16 cellular contexts compared by ENCODE assay signal in the genomic region with DNA sequence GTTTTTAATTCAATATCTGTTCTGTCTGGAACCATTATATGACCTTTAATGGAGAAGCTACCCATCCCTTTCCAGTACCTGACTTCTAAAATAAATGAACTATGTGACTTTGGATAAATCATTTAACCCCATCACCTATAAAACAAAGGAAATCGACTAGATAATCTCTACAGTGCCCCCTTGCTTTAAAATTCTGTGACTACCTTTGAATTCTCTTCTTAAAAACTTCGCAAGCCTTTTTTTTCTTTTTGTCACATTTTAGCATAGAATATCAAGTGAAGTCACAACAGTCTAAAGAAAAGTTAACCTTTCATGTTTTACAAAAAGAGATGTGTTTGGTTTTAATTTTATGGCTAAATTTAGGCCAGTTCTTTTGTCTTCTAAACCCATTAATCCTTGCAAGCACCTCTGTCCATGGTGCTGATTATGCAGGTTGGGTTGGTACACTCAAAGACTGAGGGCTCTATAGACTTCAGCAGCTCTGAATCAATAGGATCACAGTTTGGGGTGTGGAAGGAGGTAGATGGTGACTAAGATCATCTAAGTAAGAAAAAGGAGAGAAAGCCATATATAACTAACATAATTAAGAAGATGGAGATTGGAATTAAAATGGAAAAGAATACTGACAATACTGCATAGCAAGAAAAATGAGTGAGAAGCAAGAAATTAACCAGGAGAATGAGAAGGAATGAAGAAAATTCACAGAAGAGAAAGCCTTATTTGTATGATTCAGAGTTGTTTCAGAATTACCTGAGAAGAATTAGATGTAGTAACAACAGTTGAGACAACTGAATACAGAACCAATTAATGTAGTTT. TPM values are rescaled to one million over a fixed set of nuclear protein-coding genes. Genes with fewer than 3 reads are reported as not detected.
A peak's percentile ranks its signal among the peaks of the same experiment; 100 is the strongest.
DNase-seq lines count a peak whose midpoint lies in the region; ATAC-seq and TF ChIP-seq lines count a peak whose summit lies in the region.
"Had no signal": no experiment of that assay in that cellular context is flagged by ENCODE, and none has a peak within 500 bp of the region (broad histone marks: within the 10 kb centered on the region; RNA-seq: fewer than 3 reads in every experiment).

No MANE protein-coding gene starts in this region.

- POLR2A ChIA-PET in A673 (lab: Charles Lee; ENCODE audit: low non-redundant PET): no interaction called here

- intact Hi-C loops in A673 (cut with micrococcal nuclease; ENCODE audit: unreplicated experiment): no loop called here

- H3K36me3 ChIP-seq in A673 (ENCODE audit: insufficient read depth, low read length, poor library complexity, severe bottlenecking) (no peaks in the 10 kb centered on the region), H7 (replicated peaks; ENCODE audit: control insufficient read depth, insufficient read depth, low read length) (no peaks in the 10 kb centered on the region), SJCRH30 (peaks cover 68% of the 10 kb centered on the region)
- H3K36me3 ChIP-seq: thyroid gland had no signal

- H3K4me1 ChIP-seq in A673 (ENCODE audit: insufficient read depth, low read length, poor library complexity, severe bottlenecking) (no peaks in the 10 kb centered on the region), SJCRH30 (peaks cover 29% of the 10 kb centered on the region)
- H3K4me1 ChIP-seq: thyroid gland had no signal

- peaks cover 4% of the 10 kb centered on the region for H3K27me3 Mint-ChIP-seq in activated T-cell treated with anti-CD3 and anti-CD28 coated beads, Interleukin-2, amount 50 U/mL, for 24 hours
- H3K27me3 Mint-ChIP-seq: CD4-positive, alpha-beta memory T cell had no signal

- no peak overlapping the region for H3K4me3 ChIP-seq in A673 (ENCODE audit: low read depth, low read length, poor library complexity, severe bottlenecking)
- no peak overlapping the region for H3K4me3 ChIP-seq in H7 (ENCODE audit: insufficient read depth, low read depth, low read length)
- no peak overlapping the region for H3K4me3 ChIP-seq in SJCRH30
- H3K4me3 ChIP-seq in fibroblast of pulmonary artery (replicated peaks; ENCODE audit: low read depth, low read length): no peak overlapping the region
- H3K4me3 ChIP-seq: thyroid gland had no signal

- no peak for ATAC-seq in HG03108 (IDR thresholded peaks at IDR 0.05; ENCODE audit: unreplicated experiment)

- no TSS peak for BruUV-seq in A673 (replicated peaks; lab: Mats Ljungman, UMichigan)

- H3K27ac ChIP-seq in A673 (ENCODE audit: low read depth, low read length, poor library complexity, severe bottlenecking): no peak overlapping the region
- no peak overlapping the region for H3K27ac ChIP-seq in SJCRH30
- H3K27ac ChIP-seq: thyroid gland had no signal

- no peak overlapping the region for H3K4me3 Mint-ChIP-seq in activated T-cell treated with anti-CD3 and anti-CD28 coated beads, Interleukin-2, amount 50 U/mL, for 24 hours
- H3K4me3 Mint-ChIP-seq: activated naive CD4-positive, alpha-beta T cell treated with anti-CD3 and anti-CD28 coated beads, Interleukin-2, amount 50 U/mL, for 24 hours; CD4-positive, alpha-beta memory T cell; nephron had no signal

- H3K27me3 ChIP-seq in A673 (replicated peaks; ENCODE audit: insufficient read depth, low read depth, low read length, poor library complexity) (no peaks in the 10 kb centered on the region), H7 (ENCODE audit: control insufficient read depth, insufficient read depth, low read length) (no peaks in the 10 kb centered on the region), SJCRH30 (no peaks in the 10 kb centered on the region)
- H3K27me3 ChIP-seq: thyroid gland had no signal

- no peaks in the 10 kb centered on the region for H3K4me1 Mint-ChIP-seq in activated T-cell treated with anti-CD3 and anti-CD28 coated beads, Interleukin-2, amount 50 U/mL, for 24 hours (ENCODE audit: low read depth)
- H3K4me1 Mint-ChIP-seq: activated naive CD4-positive, alpha-beta T cell treated with anti-CD3 and anti-CD28 coated beads, Interleukin-2, amount 50 U/mL, for 24 hours; CD4-positive, alpha-beta memory T cell had no signal

- H3K36me3 Mint-ChIP-seq in activated T-cell treated with anti-CD3 and anti-CD28 coated beads, Interleukin-2, amount 50 U/mL, for 24 hours (ENCODE audit: low read depth): no peaks in the 10 kb centered on the region
- H3K36me3 Mint-ChIP-seq: activated naive CD4-positive, alpha-beta T cell treated with anti-CD3 and anti-CD28 coated beads, Interleukin-2, amount 50 U/mL, for 24 hours; CD4-positive, alpha-beta memory T cell had no signal

- CTCF ChIA-PET in A673 (lab: Charles Lee): no interaction called here

- no peaks in the 10 kb centered on the region for H3K9me3 ChIP-seq in A673 (ENCODE audit: low read depth, low read length, poor library complexity, severe bottlenecking)
- no peaks in the 10 kb centered on the region for H3K9me3 ChIP-seq in SJCRH30 (replicated peaks)
- H3K9me3 ChIP-seq: thyroid gland had no signal

- peak; percentile 52 for DNase-seq in A673 (ENCODE audit: low spot score)
- DNase-seq in H7: peak; percentile 7
- DNase-seq in SJCRH30: peak; percentile 41 to 70
- peak; percentile 62 for DNase-seq in fibroblast of pulmonary artery (ENCODE audit: low read depth)
- no peak for DNase-seq in activated T-cell treated with anti-CD3 and anti-CD28 coated beads for 4 hours
- DNase-seq in GOT3 (lab: John Stamatoyannopoulos, UW): no peak
- no peak for DNase-seq in activated T-cell treated with anti-CD3 and anti-CD28 coated beads, Interleukin-2, amount 50 U/mL, for 24 hours
- DNase-seq: CD4-positive, alpha-beta memory T cell; NCI-H446; stimulated activated CD4-positive, alpha-beta T cell treated with anti-CD3 and anti-CD28 coated beads, Interleukin-4, amount 100 ng/mL, for 4 hours; T1000 had no signal

- H3K27ac Mint-ChIP-seq in activated T-cell treated with anti-CD3 and anti-CD28 coated beads, Interleukin-2, amount 50 U/mL, for 24 hours: no peak overlapping the region
- H3K27ac Mint-ChIP-seq: activated naive CD4-positive, alpha-beta T cell treated with anti-CD3 and anti-CD28 coated beads, Interleukin-2, amount 50 U/mL, for 24 hours; CD4-positive, alpha-beta memory T cell; nephron had no signal

- peaks cover 5% of the 10 kb centered on the region for H3K9me3 Mint-ChIP-seq in activated T-cell treated with anti-CD3 and anti-CD28 coated beads, Interleukin-2, amount 50 U/mL, for 24 hours
- H3K9me3 Mint-ChIP-seq: nephron had no signal

- TF ChIP-seq CTCF in A673 (conservative IDR thresholded peaks at IDR 0.05; ENCODE audit: low read depth, low read length) (no peak; the same call in 1 of the 2 replicates), fibroblast of pulmonary artery (IDR thresholded peaks at IDR 0.05; ENCODE audit: low read length, missing control alignments) (no peak)

RNA-seq across cellular contexts. Expression of a gene that starts 59.2 kb away (rescaled TPM):
- 0.31 and 0.32 TPM in 2 replicates for total RNA-seq in A673 (2021)
- 13.8 and 22.9 TPM in 2 replicates for total RNA-seq in H7 (2014; rRNA removed; shearing (Covaris generic))
- total RNA-seq in SJCRH30 (2014; rRNA removed; shearing (Covaris generic)): 58.0 and 63.1 TPM in 2 replicates
- total RNA-seq: CD4-positive, alpha-beta memory T cell; glomerular endothelial cell had no signal

Comparison
In these comparisons a context has a peak if more than half of its experiments do, and no peak if none do; other contexts are left out.
1. DNase-seq: peak in A673 (single experiment), H7 (single experiment), SJCRH30 (2 of 2) and fibroblast of pulmonary artery (single experiment); none in activated T-cell treated with anti-CD3 and anti-CD28 coated beads for 4 hours (single experiment), GOT3 (single experiment) and activated T-cell treated with anti-CD3 and anti-CD28 coated beads, Interleukin-2, amount 50 U/mL, for 24 hours (single experiment).
2. RNA of a gene that starts 59.2 kb away (total RNA-seq): 58.0 to 63.1 TPM in SJCRH30 and 13.8 to 22.9 TPM in H7; 0.31 to 0.32 TPM in A673; every median in the first group is over 10 times any median in the second.